ENCODE assay signal across 1 cellular context in the genomic region with DNA sequence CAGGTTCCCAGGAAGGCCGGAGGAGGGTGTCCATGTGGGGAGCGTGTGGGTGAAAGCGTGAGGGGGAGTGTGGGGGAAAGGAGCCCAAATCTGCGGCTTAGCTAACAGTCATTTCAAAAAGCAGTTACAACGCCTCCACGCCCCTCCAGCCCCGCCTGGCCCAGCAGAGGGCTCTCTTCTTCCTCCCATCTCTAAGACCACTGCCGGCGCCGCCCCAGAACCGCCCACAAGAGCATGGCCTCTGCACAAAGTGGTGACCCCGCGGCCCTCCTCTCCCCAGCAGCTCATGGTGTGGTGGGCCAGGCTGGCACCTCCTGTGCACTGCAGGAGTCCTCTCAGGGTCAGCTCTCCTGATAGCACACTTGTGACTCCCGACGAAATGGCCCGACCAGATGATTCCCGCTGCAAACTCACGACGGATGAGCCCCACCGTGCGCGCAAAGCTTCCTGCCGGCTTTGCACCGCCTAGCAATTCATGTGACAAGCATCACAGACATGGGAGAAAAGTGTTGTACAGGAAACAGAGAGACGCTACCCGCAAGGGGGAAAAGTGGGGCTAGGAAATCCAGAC.
TF ChIP-seq lines count a peak whose summit lies in the region.

No MANE protein-coding gene starts in this region.

TF ChIP-seq in endothelial cell of umbilical vein, 7 proteins besides CTCF, POLR2A, EP300 and RAD21 (continued from another document):
- TF ChIP-seq EZH2 (IDR thresholded peaks at IDR 0.05; ENCODE audit: borderline replicate concordance, low read depth, low read length, severe bottlenecking), result no peak
TF ChIP-seq in endothelial cell of umbilical vein: peak in this region for 0.
